Comparison of ENCODE assay signal across 22 cellular contexts in genomic region chr17:48551206-48551597, GRCh38. TPM values are rescaled to one million over a fixed set of nuclear protein-coding genes. Genes with fewer than 3 reads are reported as not detected.
A peak's percentile ranks its signal among the peaks of the same experiment; 100 is the strongest.
DNase-seq lines count a peak whose midpoint lies in the region; ATAC-seq, FAIRE-seq and TF ChIP-seq lines count a peak whose summit lies in the region.
"Had no signal": no experiment of that assay in that cellular context is flagged by ENCODE, and none has a peak within 500 bp of the region (broad histone marks: within the 10 kb centered on the region; RNA-seq: fewer than 3 reads in every experiment).

No MANE protein-coding gene starts in this region.

- FAIRE-seq in astrocyte (lab: Jason Lieb, UNC) = no peak
- FAIRE-seq: endometrium had no signal

- in situ Hi-C loops in IMR-90 (cut with MboI; ENCODE audit: low sequenced_read_pairs) = no loop called here

- no peak for TF ChIP-seq POLR2A in IMR-90 (IDR thresholded peaks at IDR 0.05; ENCODE audit: low read depth, low read length)

- no peak for ATAC-seq in IMR-90 (ENCODE audit: low read depth)
- ATAC-seq in HG03196 (IDR thresholded peaks at IDR 0.05; ENCODE audit: unreplicated experiment) = no peak
- ATAC-seq: left cardiac atrium; mucosa of descending colon; Right ventricle myocardium inferior; stimulated activated naive B cell treated with anti-CD40 and anti-IgM and Interleukin-4, amounts not matched to agents 10 μg/mL and 1 μg/mL and 100 μg/mL, for 72 hours had no signal

- H3K9me1 ChIP-seq in IMR-90 (ENCODE audit: insufficient read depth, low read length) = no peaks in the 10 kb centered on the region

- no peak for TF ChIP-seq RAD21 in IMR-90 (IDR thresholded peaks at IDR 0.05; ENCODE audit: low read length)

- CTCF ChIA-PET in IMR-90 (lab: Yijun Ruan, JAX) = no interaction called here
- CTCF ChIA-PET in PC-9 (lab: Charles Lee) = no interaction called here

- peaks cover 33% of the 10 kb centered on the region for H3K36me3 ChIP-seq in IMR-90 (ENCODE audit: control insufficient read depth, insufficient read depth, low read length)
- H3K36me3 ChIP-seq in astrocyte (ENCODE audit: insufficient read depth, low read length) = no peaks in the 10 kb centered on the region
- no peaks in the 10 kb centered on the region for H3K36me3 ChIP-seq in hepatocyte (replicated peaks; ENCODE audit: insufficient read depth, low read depth)
- H3K36me3 ChIP-seq in rectal smooth muscle tissue (ENCODE audit: control insufficient read depth, insufficient read depth, low read length) = no peaks in the 10 kb centered on the region
- H3K36me3 ChIP-seq in PC-9 (ENCODE audit: low read depth) = no peaks in the 10 kb centered on the region
- H3K36me3 ChIP-seq: BE2C, tibial nerve had no signal

- H3K9me3 Mint-ChIP-seq in astrocyte (ENCODE audit: unreplicated experiment) = peaks cover 10% of the 10 kb centered on the region
- H3K9me3 Mint-ChIP-seq: activated CD4-positive, alpha-beta T cell treated with anti-CD3 and anti-CD28 coated beads, Interleukin-2, amount 10 ng/mL, durations not matched to agents 24 days and 14 days; stimulated activated naive B cell treated with anti-CD40 and anti-IgM and Interleukin-4, amounts not matched to agents 10 μg/mL and 1 μg/mL and 100 μg/mL, for 72 hours had no signal

- peak overlapping the region; percentile 66 for H2AK9ac ChIP-seq in IMR-90 (replicated peaks; ENCODE audit: low read depth, low read length, poor library complexity)

- peak overlapping the region; percentile 88 for H4K91ac ChIP-seq in IMR-90 (ENCODE audit: insufficient read depth, low read depth, low read length)

- H3K79me2 ChIP-seq in astrocyte (ENCODE audit: insufficient read depth, low read length) (peaks cover 72% of the 10 kb centered on the region), hepatocyte (peaks cover 11% of the 10 kb centered on the region), PC-9 (ENCODE audit: low read depth) (no peaks in the 10 kb centered on the region)

- H3K4me3 ChIP-seq in IMR-90 (ENCODE audit: insufficient read depth, low read depth, low read length) = no peak overlapping the region
- no peak overlapping the region for H3K4me3 ChIP-seq in astrocyte (ENCODE audit: insufficient read depth, low read depth, low read length)
- H3K4me3 ChIP-seq in hepatocyte = no peak overlapping the region
- H3K4me3 ChIP-seq in rectal smooth muscle tissue (ENCODE audit: low read length) = no peak overlapping the region
- H3K4me3 ChIP-seq in dorsolateral prefrontal cortex = no peak overlapping the region
- H3K4me3 ChIP-seq in PC-9 = no peak overlapping the region
- H3K4me3 ChIP-seq: mucosa of descending colon had no signal

- peak overlapping the region; percentile 89 for H2BK120ac ChIP-seq in IMR-90 (ENCODE audit: low read depth, low read length)

- no peaks in the 10 kb centered on the region for H3K27me3 ChIP-seq in IMR-90 (ENCODE audit: control insufficient read depth, insufficient read depth, low read length)
- H3K27me3 ChIP-seq in astrocyte (ENCODE audit: insufficient read depth, low read length) = peaks cover 58% of the 10 kb centered on the region
- H3K27me3 ChIP-seq in hepatocyte = peaks cover 75% of the 10 kb centered on the region
- H3K27me3 ChIP-seq in rectal smooth muscle tissue (ENCODE audit: control insufficient read depth, insufficient read depth, low read length) = no peaks in the 10 kb centered on the region
- peaks cover 21 to 100% (median 98%) of the 10 kb centered on the region in 45 donors for H3K27me3 ChIP-seq in dorsolateral prefrontal cortex
- H3K27me3 ChIP-seq in PC-9 (ENCODE audit: insufficient read depth, low read depth) = no peaks in the 10 kb centered on the region

- peak overlapping the region; percentile 76 to 89; a peak in 3 of 4 replicates for H4K8ac ChIP-seq in IMR-90 (ENCODE audit: low read depth in 2 of 2, low read length in 2 of 2)

- H3K9me3 ChIP-seq in IMR-90 (ENCODE audit: control insufficient read depth, insufficient read depth, low read length) (no peaks in the 10 kb centered on the region), astrocyte (ENCODE audit: insufficient read depth, low read depth, low read length) (no peaks in the 10 kb centered on the region), hepatocyte (ENCODE audit: low read depth) (no peaks in the 10 kb centered on the region), PC-9 (ENCODE audit: insufficient read depth, low read depth) (no peaks in the 10 kb centered on the region)
- H3K9me3 ChIP-seq: BE2C, mucosa of descending colon, tibial nerve had no signal

- H3K4me2 ChIP-seq in IMR-90 (ENCODE audit: low read depth, low read length) (peak overlapping the region; percentile 68), astrocyte (ENCODE audit: low read length) (peak overlapping the region; percentile 71), hepatocyte (peak overlapping the region; percentile 51), PC-9 (no peak overlapping the region)

- peaks cover 83% of the 10 kb centered on the region for H3K27me3 Mint-ChIP-seq in astrocyte (ENCODE audit: low read depth, unreplicated experiment)

- peaks cover 2% of the 10 kb centered on the region for H3K4me1 Mint-ChIP-seq in astrocyte (ENCODE audit: low read depth, unreplicated experiment)

- peak overlapping the region; percentile 59 for H2AK5ac ChIP-seq in IMR-90 (ENCODE audit: low read depth, low read length)

- H3K79me1 ChIP-seq in IMR-90 (ENCODE audit: low read depth in 1 of 2, low read length in 2 of 2) = peaks cover 4 to 15% of the 10 kb centered on the region in 2 experiments; a peak in 2 of 4 replicates

- peak overlapping the region; percentile 40 for H3K18ac ChIP-seq in IMR-90 (ENCODE audit: low read depth, low read length)

- DNase-seq in IMR-90 (peak; percentile 42), astrocyte (ENCODE audit: low read depth) (peak; percentile 29), hepatocyte (ENCODE audit: low spot score) (no peak), GM19238 (ENCODE audit: insufficient read length, low spot score) (no peak), dorsolateral prefrontal cortex (no peak), PC-9 (no peak)
- DNase-seq: activated CD4-positive, alpha-beta T cell treated with anti-CD3 and anti-CD28 coated beads, Interleukin-2, amount 10 ng/mL, durations not matched to agents 24 days and 14 days; activated gamma-delta T cell; BE2C; foreskin fibroblast; left cardiac atrium; NCI-H510A; occipital lobe; stimulated activated naive B cell treated with anti-CD40 and anti-IgM and Interleukin-4, amounts not matched to agents 10 μg/mL and 1 μg/mL and 100 μg/mL, for 72 hours; SW 1271 had no signal

- H3K14ac ChIP-seq in IMR-90 (replicated peaks; ENCODE audit: low read depth, low read length) = peak overlapping the region; percentile 83

- H3F3A ChIP-seq in PC-9 (ENCODE audit: insufficient read depth, low read depth) = peaks cover 7% of the 10 kb centered on the region; the same call in 1 of the 2 replicates

- intact Hi-C loops in IMR-90 (cut with micrococcal nuclease) (no loop called here), dorsolateral prefrontal cortex (cut with DNase I) (no loop called here), PC-9 (cut with micrococcal nuclease; ENCODE audit: unreplicated experiment) (no loop called here)

- H2BK5ac ChIP-seq in IMR-90 (ENCODE audit: low read depth, low read length, poor library complexity, severe bottlenecking) = peak overlapping the region; percentile 93

- H3K36me3 Mint-ChIP-seq in astrocyte (ENCODE audit: low read depth, unreplicated experiment) = peaks cover 3% of the 10 kb centered on the region

- peak overlapping the region; percentile 94 for H3K4ac ChIP-seq in IMR-90 (ENCODE audit: low read depth, low read length)

- H3K23ac ChIP-seq in IMR-90 (ENCODE audit: low read depth, low read length) = peak overlapping the region; percentile 91

- H3K4me1 ChIP-seq in IMR-90 (ENCODE audit: control insufficient read depth, insufficient read depth, low read length) (peaks cover 42% of the 10 kb centered on the region), astrocyte (ENCODE audit: insufficient read depth, low read length) (peaks cover 37% of the 10 kb centered on the region), hepatocyte (ENCODE audit: insufficient read depth) (peaks cover 25% of the 10 kb centered on the region), rectal smooth muscle tissue (ENCODE audit: control insufficient read depth, insufficient read depth, low read length) (peaks cover 59% of the 10 kb centered on the region), PC-9 (replicated peaks; ENCODE audit: insufficient read depth) (no peaks in the 10 kb centered on the region)
- H3K4me1 ChIP-seq: BE2C had no signal

- H2AFZ ChIP-seq in IMR-90 (replicated peaks; ENCODE audit: low read length, poor library complexity) (no peak overlapping the region), astrocyte (ENCODE audit: low read depth, low read length) (no peak overlapping the region), hepatocyte (no peak overlapping the region), PC-9 (no peak overlapping the region)

- POLR2A ChIA-PET in IMR-90 (lab: Charles Lee; ENCODE audit: unreplicated experiment) = no interaction called here
- POLR2A ChIA-PET in PC-9 (lab: Charles Lee; ENCODE audit: unreplicated experiment) = no interaction called here

- H3K56ac ChIP-seq in IMR-90 (ENCODE audit: extremely low read depth, insufficient read depth, low read length) = 0 out of 2 replicates have a peak overlapping the region, but pooled peaks have one; percentile 73

- BruUV-seq in IMR-90 (replicated peaks; lab: Mats Ljungman, UMichigan) = no TSS peak
- BruUV-seq in PC-9 (replicated peaks; lab: Mats Ljungman, UMichigan) = no TSS peak

- H2BK15ac ChIP-seq in IMR-90 (ENCODE audit: low read depth, low read length) = no peak overlapping the region; the same call in 2 of the 3 replicates

- peak overlapping the region; percentile 26; the same call in 1 of the 2 replicates for H2BK20ac ChIP-seq in IMR-90 (ENCODE audit: low read depth, low read length)

- 0% methylated on average over 1 of the region's 21 CpGs; no CpG with 5 or more reads in 1 of the 2 experiments for WGBS in IMR-90 (ENCODE audit: extremely low coverage in 2 of 2, insufficient read length in 1 of 2), 2 experiments
- 49% methylated on average over 13 of the region's 21 CpGs for WGBS in hepatocyte (ENCODE audit: low lambda C conversion rate, missing lambda C conversion rate)

- H3K9me2 ChIP-seq in hepatocyte (replicated peaks; ENCODE audit: insufficient read depth) (no peaks in the 10 kb centered on the region), PC-9 (ENCODE audit: insufficient read depth) (no peaks in the 10 kb centered on the region)

- H4K5ac ChIP-seq in IMR-90 (ENCODE audit: low read depth, low read length) = peak overlapping the region; percentile 9; the same call in 1 of the 2 replicates

- dilution Hi-C loops in IMR-90 (cut with HindIII; ENCODE audit: low sequenced_read_pairs, unreplicated experiment) = no loop called here

- no peak overlapping the region for H3K4me3 Mint-ChIP-seq in astrocyte (ENCODE audit: unreplicated experiment)
- H3K4me3 Mint-ChIP-seq: activated CD4-positive, alpha-beta T cell treated with anti-CD3 and anti-CD28 coated beads, Interleukin-2, amount 10 ng/mL, durations not matched to agents 24 days and 14 days; stimulated activated naive B cell treated with anti-CD40 and anti-IgM and Interleukin-4, amounts not matched to agents 10 μg/mL and 1 μg/mL and 100 μg/mL, for 72 hours had no signal

- H3K9ac ChIP-seq in IMR-90 (ENCODE audit: low read depth, low read length) (peak overlapping the region; percentile 73), astrocyte (ENCODE audit: low read length) (peak overlapping the region; percentile 63), rectal smooth muscle tissue (ENCODE audit: low read length) (no peak overlapping the region)

- no peak overlapping the region for H3K27ac Mint-ChIP-seq in astrocyte (ENCODE audit: unreplicated experiment)
- H3K27ac Mint-ChIP-seq: activated CD4-positive, alpha-beta T cell treated with anti-CD3 and anti-CD28 coated beads, Interleukin-2, amount 10 ng/mL, durations not matched to agents 24 days and 14 days; stimulated activated naive B cell treated with anti-CD40 and anti-IgM and Interleukin-4, amounts not matched to agents 10 μg/mL and 1 μg/mL and 100 μg/mL, for 72 hours had no signal

- TF ChIP-seq CTCF in IMR-90 (conservative IDR thresholded peaks at IDR 0.05; ENCODE audit: low read depth, low read length) = no peak
- TF ChIP-seq CTCF in astrocyte (IDR thresholded peaks at IDR 0.05; ENCODE audit: insufficient read depth, low read depth, low read length) = no peak
- no peak for TF ChIP-seq CTCF in hepatocyte (IDR thresholded peaks at IDR 0.05; ENCODE audit: poor library complexity)
- TF ChIP-seq CTCF in dorsolateral prefrontal cortex (IDR thresholded peaks at IDR 0.05 in 54 of 56, conservative IDR thresholded peaks at IDR 0.05 in 2 of 56; ENCODE audit: low read depth in 1 of 56, partially characterized antibody in 56 of 56) = no peak
- TF ChIP-seq CTCF in PC-9 (conservative IDR thresholded peaks at IDR 0.05) = no peak

- H4K20me1 ChIP-seq in IMR-90 (ENCODE audit: insufficient read depth, low read length) (no peaks in the 10 kb centered on the region), astrocyte (ENCODE audit: insufficient read depth, low read length) (no peaks in the 10 kb centered on the region), hepatocyte (ENCODE audit: insufficient read depth, poor library complexity, severe bottlenecking) (no peaks in the 10 kb centered on the region), PC-9 (ENCODE audit: insufficient read depth) (no peaks in the 10 kb centered on the region)

- H3K27ac ChIP-seq in IMR-90 (ENCODE audit: insufficient read depth, low read length) (peak overlapping the region; percentile 96), astrocyte (ENCODE audit: low read depth, low read length) (peak overlapping the region; percentile 70), hepatocyte (no peak overlapping the region), rectal smooth muscle tissue (ENCODE audit: low read depth, low read length) (peak overlapping the region; percentile 98), dorsolateral prefrontal cortex (no peak overlapping the region), PC-9 (no peak overlapping the region)

RNA-seq across cellular contexts. Expression of gene HOXB2, which starts 6.3 kb away (rescaled TPM):
- 2.7 and 3.1 TPM in 2 replicates for total RNA-seq in IMR-90 (2012; rRNA removed)
- polyA plus RNA-seq in IMR-90 (2012; rRNA removed) = 29.9 and 33.8 TPM in 2 replicates
- 31.5 and 50.7 TPM in 2 replicates for polyA plus RNA-seq in IMR-90 (2012; cell fraction: cytosol; rRNA removed)
- polyA plus RNA-seq in IMR-90 (2012; cell fraction: nucleus; rRNA removed; ENCODE audit: low replicate concordance) = 69.3 and 123 TPM in 2 replicates
- total RNA-seq in astrocyte = 0.41 and 1.8 TPM in 2 replicates
- 5.6 and 6.7 TPM in 2 replicates for total RNA-seq in hepatocyte
- 20.7 and 29.9 TPM in 2 replicates for polyA plus RNA-seq in hepatocyte
- total RNA-seq in dorsolateral prefrontal cortex = 1 to 10 TPM in 8 of 120 experiments, under 1 TPM in 20, not detected in 92; 0.26 to 1.7 (median 0.62) TPM
- 0.31 and 0.90 TPM in 2 replicates for total RNA-seq in PC-9 (2021)
- total RNA-seq: cerebellum had no signal

RNA-seq across cellular contexts. Expression of gene HOXB1, which starts 20.4 kb away (rescaled TPM):
- total RNA-seq in IMR-90 (2012; rRNA removed) (not detected in 2 replicates), astrocyte (not detected in 2 replicates), hepatocyte (not detected in 2 replicates), dorsolateral prefrontal cortex (not detected), PC-9 (2021) (not detected in 2 replicates)
- polyA plus RNA-seq in IMR-90 (2012; rRNA removed) (not detected in 2 replicates), hepatocyte (not detected in 2 replicates)
- not detected in 2 replicates for polyA plus RNA-seq in IMR-90 (2012; cell fraction: cytosol; rRNA removed)
- 0.05 TPM in 1 of 2 replicates, not detected in the other for polyA plus RNA-seq in IMR-90 (2012; cell fraction: nucleus; rRNA removed; ENCODE audit: low replicate concordance)
- total RNA-seq: activated CD4-positive, alpha-beta T cell treated with anti-CD3 and anti-CD28 coated beads, Interleukin-2, amount 10 ng/mL, durations not matched to agents 24 days and 14 days; cerebellum; left cardiac atrium; mucosa of descending colon; occipital lobe; Right ventricle myocardium inferior; tibial nerve had no signal

RNA-seq across cellular contexts. Expression of gene HOXB4, which starts 26.9 kb away (rescaled TPM):
- total RNA-seq in IMR-90 (2012; rRNA removed) = 1.9 and 2.0 TPM in 2 replicates
- polyA plus RNA-seq in IMR-90 (2012; rRNA removed) = 7.8 and 8.5 TPM in 2 replicates
- polyA plus RNA-seq in IMR-90 (2012; cell fraction: cytosol; rRNA removed) = 2.2 and 4.1 TPM in 2 replicates
- 17.8 and 38.5 TPM in 2 replicates for polyA plus RNA-seq in IMR-90 (2012; cell fraction: nucleus; rRNA removed; ENCODE audit: low replicate concordance)
- not detected in 2 replicates for total RNA-seq in astrocyte
- 1.4 and 2.2 TPM in 2 replicates for total RNA-seq in hepatocyte
- 1.8 and 2.0 TPM in 2 replicates for polyA plus RNA-seq in hepatocyte
- total RNA-seq in dorsolateral prefrontal cortex = under 1 TPM in 9 of 120 experiments, not detected in 111; 0.13 to 0.32 (median 0.21) TPM
- 2.0 and 2.1 TPM in 2 replicates for total RNA-seq in PC-9 (2021)
- total RNA-seq: occipital lobe had no signal

RNA-seq across cellular contexts. Expression of gene HOXB3, which starts 38.8 kb away (rescaled TPM):
- total RNA-seq in IMR-90 (2012; rRNA removed) (6.3 and 8.6 TPM in 2 replicates), astrocyte (not detected in 2 replicates), hepatocyte (1.8 and 5.9 TPM in 2 replicates), dorsolateral prefrontal cortex (1 to 10 TPM in 2 of 120 experiments, under 1 TPM in 18, not detected in 100; 0.11 to 1.4 (median 0.58) TPM), PC-9 (2021) (17.2 and 19.1 TPM in 2 replicates)
- polyA plus RNA-seq in IMR-90 (2012; rRNA removed) (59.6 and 76.4 TPM in 2 replicates), hepatocyte (1.8 and 4.0 TPM in 2 replicates)
- 31.9 and 71.7 TPM in 2 replicates for polyA plus RNA-seq in IMR-90 (2012; cell fraction: cytosol; rRNA removed)
- polyA plus RNA-seq in IMR-90 (2012; cell fraction: nucleus; rRNA removed; ENCODE audit: low replicate concordance) = 383 and 595 TPM in 2 replicates
- total RNA-seq: cerebellum, occipital lobe had no signal

RNA-seq across cellular contexts. Expression of gene HOXB5, which starts 42.4 kb away (rescaled TPM):
- 0.54 and 0.56 TPM in 2 replicates for total RNA-seq in IMR-90 (2012; rRNA removed)
- polyA plus RNA-seq in IMR-90 (2012; rRNA removed) = 18.0 and 18.1 TPM in 2 replicates
- 19.7 and 32.7 TPM in 2 replicates for polyA plus RNA-seq in IMR-90 (2012; cell fraction: cytosol; rRNA removed)
- 13.4 and 16.5 TPM in 2 replicates for polyA plus RNA-seq in IMR-90 (2012; cell fraction: nucleus; rRNA removed; ENCODE audit: low replicate concordance)
- total RNA-seq in astrocyte = not detected in 2 replicates
- total RNA-seq in hepatocyte = 0.27 and 0.36 TPM in 2 replicates
- 3.3 and 4.4 TPM in 2 replicates for polyA plus RNA-seq in hepatocyte
- total RNA-seq in dorsolateral prefrontal cortex = under 1 TPM in 1 of 120 experiments, not detected in 119; 0.23 TPM
- 8.3 and 12.9 TPM in 2 replicates for total RNA-seq in PC-9 (2021)
- total RNA-seq: activated CD4-positive, alpha-beta T cell treated with anti-CD3 and anti-CD28 coated beads, Interleukin-2, amount 10 ng/mL, durations not matched to agents 24 days and 14 days; cerebellum; occipital lobe; Right ventricle myocardium inferior had no signal

Comparison
In these comparisons a context has a peak if more than half of its experiments do, and no peak if none do; other contexts are left out.
1. DNase-seq: peak in IMR-90 (single experiment) and astrocyte (single experiment); none in hepatocyte (single experiment), GM19238 (single experiment), dorsolateral prefrontal cortex (0 of 10) and PC-9 (0 of 2).
2. H3K27ac ChIP-seq: peak in IMR-90 (single experiment), astrocyte (single experiment) and rectal smooth muscle tissue (single experiment); none in hepatocyte (single experiment), dorsolateral prefrontal cortex (0 of 59) and PC-9 (single experiment).